1 cellular context compared by ENCODE assay signal in genomic region chr16:55494994-55495421, GRCh38.
A peak's percentile ranks its signal among the peaks of the same experiment; 100 is the strongest.
TF ChIP-seq lines count a peak whose summit lies in the region.

No MANE protein-coding gene starts in this region.

TF ChIP-seq in HEK293, 187 proteins besides CTCF, POLR2A, EP300 and RAD21 (continued from another document):
- TF ChIP-seq KLF10 (tag by site-specific recombination; IDR thresholded peaks at IDR 0.05) = no peak
- TF ChIP-seq ZNF530 (tag by site-specific recombination; IDR thresholded peaks at IDR 0.05; ENCODE audit: low read depth) = no peak
- TF ChIP-seq YY2 (tag by site-specific recombination; IDR thresholded peaks at IDR 0.05) = no peak
- no peak for TF ChIP-seq PATZ1 (tag by site-specific recombination; IDR thresholded peaks at IDR 0.05)
- no peak for TF ChIP-seq ZNF585B (tag by site-specific recombination; IDR thresholded peaks at IDR 0.05)
- no peak for TF ChIP-seq HOXC10 (CRISPR knock-in tag; IDR thresholded peaks at IDR 0.05)
- TF ChIP-seq ZBTB17 (tag by site-specific recombination; IDR thresholded peaks at IDR 0.05) = peak; percentile 81
- no peak for TF ChIP-seq ZBTB49 (tag by site-specific recombination; IDR thresholded peaks at IDR 0.05; ENCODE audit: low read depth)
